Comparison of ENCODE assay signal across 6 cellular contexts in the genomic region with DNA sequence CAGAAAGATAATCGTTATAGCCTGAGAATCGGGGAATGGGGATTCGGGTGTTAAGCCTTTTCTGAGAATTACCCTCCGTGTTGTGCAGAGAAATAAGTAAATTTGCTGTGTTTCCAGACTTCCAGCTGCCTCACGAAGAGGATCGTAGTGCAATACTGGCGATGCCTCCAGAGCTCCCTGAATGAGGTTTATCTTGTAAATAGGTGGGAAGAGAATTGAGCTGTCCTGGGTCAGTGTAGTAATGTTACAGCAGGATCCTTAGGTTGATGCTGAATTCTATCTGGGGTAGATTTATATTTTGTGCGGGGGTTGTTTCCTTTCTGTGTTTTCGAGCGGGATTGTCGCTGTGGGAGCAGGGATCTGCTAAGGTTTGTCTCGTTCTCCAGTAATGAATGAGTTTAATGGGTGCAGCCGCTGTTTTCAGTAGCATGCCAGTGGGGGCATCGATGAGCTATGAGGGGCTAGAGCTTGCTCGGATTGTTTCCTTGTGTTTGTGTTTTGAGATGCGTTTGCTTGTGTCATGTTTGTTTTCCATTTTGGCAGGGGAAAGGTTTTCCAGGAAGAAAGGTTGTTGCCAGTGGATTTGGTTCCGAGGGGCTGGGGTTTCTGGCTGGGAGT. TPM values are rescaled to one million over a fixed set of nuclear protein-coding genes. Genes with fewer than 3 reads are reported as not detected.
"Had no signal": no experiment of that assay in that cellular context is flagged by ENCODE, and none has a peak within 500 bp of the region (broad histone marks: within the 10 kb centered on the region; RNA-seq: fewer than 3 reads in every experiment).

No MANE protein-coding gene starts in this region.

RNA-seq across cellular contexts. Expression of a gene that starts 9.8 kb away (rescaled TPM):
- total RNA-seq: activated CD4-positive, alpha-beta memory T cell treated with anti-CD3 and anti-CD28 coated beads for 36 hours; activated CD4-positive, alpha-beta T cell treated with anti-CD3 and anti-CD28 coated beads for 36 hours; activated T-cell treated with anti-CD3 and anti-CD28 coated beads, Interleukin-2, amount 50 U/mL, for 4 hours; cardiac muscle cell; chondrocyte; PC-9 had no signal
